10 cellular contexts compared by ENCODE assay signal in the genomic region with DNA sequence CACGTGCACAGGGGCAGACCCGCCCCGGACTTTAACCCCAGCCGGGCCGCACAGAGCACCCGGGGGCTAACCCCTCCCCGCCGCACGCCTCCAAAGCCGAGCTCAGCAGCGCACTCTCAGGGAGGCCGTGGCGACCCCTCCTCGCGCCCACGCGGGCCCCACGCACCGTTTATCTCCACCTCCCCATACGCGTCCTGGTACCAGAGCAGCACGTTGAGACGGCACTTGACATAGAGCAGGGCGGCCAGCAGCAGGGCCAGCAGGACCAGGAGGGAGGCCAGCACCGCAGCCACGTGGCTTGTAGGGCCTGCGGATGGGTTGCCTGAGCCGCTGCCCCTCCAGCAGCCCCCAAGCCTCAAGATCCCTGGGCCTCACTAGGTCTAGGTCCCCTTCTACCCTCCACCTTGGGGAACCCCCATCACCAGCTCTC. TPM values are rescaled to one million over a fixed set of nuclear protein-coding genes. Genes with fewer than 3 reads are reported as not detected.
DNase-seq lines count a peak whose midpoint lies in the region; ATAC-seq and TF ChIP-seq lines count a peak whose summit lies in the region.
"Had no signal": no experiment of that assay in that cellular context is flagged by ENCODE, and none has a peak within 500 bp of the region (broad histone marks: within the 10 kb centered on the region; RNA-seq: fewer than 3 reads in every experiment).

No MANE protein-coding gene starts in this region.

- peaks cover 1% of the 10 kb centered on the region for H3K36me3 Mint-ChIP-seq in activated naive CD4-positive, alpha-beta T cell treated with anti-CD3 and anti-CD28 coated beads for 36 hours (ENCODE audit: low read depth)

- ATAC-seq in Panc1 (no peak), HG02588 (IDR thresholded peaks at IDR 0.05; ENCODE audit: unreplicated experiment) (no peak)

- no peaks in the 10 kb centered on the region for H3K9me3 Mint-ChIP-seq in activated naive CD4-positive, alpha-beta T cell treated with anti-CD3 and anti-CD28 coated beads for 36 hours

- no peak for TF ChIP-seq POLR2A in suprapubic skin (IDR thresholded peaks at IDR 0.05)

- TF ChIP-seq EP300 in suprapubic skin (IDR thresholded peaks at IDR 0.05) = no peak

- H3K4me1 Mint-ChIP-seq in activated naive CD4-positive, alpha-beta T cell treated with anti-CD3 and anti-CD28 coated beads for 36 hours (ENCODE audit: low read depth) = peaks cover 2% of the 10 kb centered on the region

- no peaks in the 10 kb centered on the region for H3K27me3 Mint-ChIP-seq in activated naive CD4-positive, alpha-beta T cell treated with anti-CD3 and anti-CD28 coated beads for 36 hours (ENCODE audit: low read depth)

- H3K27me3 ChIP-seq in Panc1 (ENCODE audit: control insufficient read depth, insufficient read depth, low read length) = no peaks in the 10 kb centered on the region
- no peaks in the 10 kb centered on the region for H3K27me3 ChIP-seq in right atrium auricular region
- no peaks in the 10 kb centered on the region for H3K27me3 ChIP-seq in suprapubic skin
- H3K27me3 ChIP-seq: BE2C had no signal

- BruUV-seq in Panc1 (replicated peaks; lab: Mats Ljungman, UMichigan) = no TSS peak

- no peak for TF ChIP-seq CTCF in Panc1 (IDR thresholded peaks at IDR 0.05)
- TF ChIP-seq CTCF in right atrium auricular region (IDR thresholded peaks at IDR 0.05) = no peak
- no peak for TF ChIP-seq CTCF in suprapubic skin (IDR thresholded peaks at IDR 0.05)

- no peak for DNase-seq in activated naive CD4-positive, alpha-beta T cell treated with anti-CD3 and anti-CD28 coated beads for 36 hours
- no peak for DNase-seq in activated naive CD4-positive, alpha-beta T cell treated with Interleukin-2 at 50 U/mL for 16 hours
- DNase-seq in Panc1 (ENCODE audit: low read depth, low spot score) (no peak), right atrium auricular region (ENCODE audit: low spot score) (no peak), suprapubic skin (ENCODE audit: low spot score in 2 of 2) (no peak), SKM-1 treated with dmso at 0.1 percent for 144 hours (lab: John Stamatoyannopoulos, UW; ENCODE audit: unreplicated experiment) (no peak)
- DNase-seq in stimulated activated CD4-positive, alpha-beta T cell treated with anti-CD3 and anti-CD28 coated beads, Interleukin-4, amount 100 ng/mL, for 1 hour = no peak
- DNase-seq: NCI-H510A had no signal

- in situ Hi-C loops in Panc1 (cut with HindIII; ENCODE audit: low pct_unique_long_range_greater_than_20kb, low sequenced_read_pairs) = no loop called here

- CTCF ChIA-PET in activated naive CD4-positive, alpha-beta T cell treated with anti-CD3 and anti-CD28 coated beads for 36 hours (lab: Charles Lee) = interaction anchor here (0.9 to 2.4 kb wide), 5 partner anchors 9 to 111 kb away, joined by 3 to 21 read pairs (median 4); a partner anchor contains a TSS
- CTCF ChIA-PET in Panc1 (lab: Charles Lee) = interaction anchor here (0.5 to 2.8 kb wide), 8 partner anchors 11 to 111 kb away, joined by 3 to 38 read pairs (median 4); no protein-coding TSS in a partner anchor

- H3K9me3 ChIP-seq in Panc1 (ENCODE audit: control insufficient read depth, insufficient read depth, low read depth, low read length) = no peaks in the 10 kb centered on the region
- no peaks in the 10 kb centered on the region for H3K9me3 ChIP-seq in right atrium auricular region
- H3K9me3 ChIP-seq in suprapubic skin = no peaks in the 10 kb centered on the region
- H3K9me3 ChIP-seq: BE2C had no signal

- H3K27ac ChIP-seq in Panc1 (ENCODE audit: low read length) (peak overlapping the region; percentile 54), right atrium auricular region (peak overlapping the region in 1 of 2 donors; percentile 52), suprapubic skin (no peak overlapping the region)

- peak overlapping the region; percentile 36 for H3K4me3 Mint-ChIP-seq in activated naive CD4-positive, alpha-beta T cell treated with anti-CD3 and anti-CD28 coated beads for 36 hours

- POLR2A ChIA-PET in Panc1 (lab: Charles Lee) = interaction anchor here (0.6 to 1.4 kb wide), 6 partner anchors 9 to 1181 kb away, joined by 3 to 15 read pairs (median 6); no protein-coding TSS in a partner anchor

- H3K4me3 ChIP-seq in Panc1 (ENCODE audit: low read depth in 2 of 2, low read length in 2 of 2) = no peak overlapping the region
- H3K4me3 ChIP-seq in right atrium auricular region = peak overlapping the region; percentile 11 to 69
- H3K4me3 ChIP-seq in suprapubic skin = peak overlapping the region; percentile 3

- H3K36me3 ChIP-seq in Panc1 (ENCODE audit: control insufficient read depth, insufficient read depth, low read length) (no peaks in the 10 kb centered on the region), right atrium auricular region (no peaks in the 10 kb centered on the region), suprapubic skin (peaks cover 19% of the 10 kb centered on the region)
- H3K36me3 ChIP-seq: BE2C had no signal

- H3K4me1 ChIP-seq in Panc1 (ENCODE audit: control insufficient read depth, insufficient read depth, low read length) (peaks cover 32% of the 10 kb centered on the region), right atrium auricular region (peaks cover 0 to 21% of the 10 kb centered on the region in 2 donors), suprapubic skin (peaks cover 37% of the 10 kb centered on the region)
- H3K4me1 ChIP-seq: BE2C had no signal

- intact Hi-C loops in activated naive CD4-positive, alpha-beta T cell treated with anti-CD3 and anti-CD28 coated beads for 36 hours (cut with micrococcal nuclease) = loop anchor here (1.0 to 2.0 kb wide), 6 partner anchors 8 to 169 kb away; a partner anchor contains a TSS
- intact Hi-C loops in Panc1 (cut with micrococcal nuclease; ENCODE audit: unreplicated experiment) = loop anchor here (5.0 kb wide), 1 partner anchor 40 kb away; no protein-coding TSS in a partner anchor

- no peak overlapping the region for H3K27ac Mint-ChIP-seq in activated naive CD4-positive, alpha-beta T cell treated with anti-CD3 and anti-CD28 coated beads for 36 hours

- WGBS in suprapubic skin = 0% methylated on average over 1 of the region's 28 CpGs

RNA-seq across cellular contexts. Expression of a gene that starts 7.1 kb away (rescaled TPM):
- total RNA-seq in activated naive CD4-positive, alpha-beta T cell treated with anti-CD3 and anti-CD28 coated beads for 36 hours = 10 to 100 TPM; 38.0 to 38.8 TPM
- total RNA-seq in Panc1 (2021; ENCODE audit: unreplicated experiment) (183 TPM), right atrium auricular region (10 to 100 TPM; 26.6 to 33.3 TPM), suprapubic skin (10 to 100 TPM; 14.2 to 26.0 (median 16.5) TPM)
- 313 TPM for polyA plus RNA-seq in Panc1 (2012; ENCODE audit: insufficient read length)

RNA-seq across cellular contexts. Expression of a gene that starts 13.7 kb away (rescaled TPM):
- not detected for total RNA-seq in activated naive CD4-positive, alpha-beta T cell treated with anti-CD3 and anti-CD28 coated beads for 36 hours
- total RNA-seq in Panc1 (2021; ENCODE audit: unreplicated experiment) (36.8 TPM), right atrium auricular region (1 to 10 TPM in 1 of 2 donors, under 1 TPM in 1; 0.43 to 1.0 TPM), suprapubic skin (100 to 1,000 TPM; 318 to 486 (median 428) TPM)
- 38.8 TPM for polyA plus RNA-seq in Panc1 (2012; ENCODE audit: insufficient read length)

RNA-seq across cellular contexts. Expression of a gene that starts 34.1 kb away (rescaled TPM):
- 10 to 100 TPM; 28.9 to 31.0 TPM for total RNA-seq in activated naive CD4-positive, alpha-beta T cell treated with anti-CD3 and anti-CD28 coated beads for 36 hours
- total RNA-seq in Panc1 (2021; ENCODE audit: unreplicated experiment) = 61.4 TPM
- 56.7 TPM for polyA plus RNA-seq in Panc1 (2012; ENCODE audit: insufficient read length)
- under 1 TPM; 0.11 to 0.75 TPM for total RNA-seq in right atrium auricular region
- total RNA-seq in suprapubic skin = 100 to 1,000 TPM in 2 of 4 donors, 10 to 100 TPM in 2; 76.8 to 166 (median 103) TPM

RNA-seq across cellular contexts. Expression of a gene that starts 38.4 kb away (rescaled TPM):
- total RNA-seq in activated naive CD4-positive, alpha-beta T cell treated with anti-CD3 and anti-CD28 coated beads for 36 hours = 1 to 10 TPM; 4.1 to 5.2 TPM
- total RNA-seq in Panc1 (2021; ENCODE audit: unreplicated experiment) = 122 TPM
- 259 TPM for polyA plus RNA-seq in Panc1 (2012; ENCODE audit: insufficient read length)
- total RNA-seq in right atrium auricular region = under 1 TPM in 1 of 2 donors, not detected in 1; 0.39 TPM
- 1 to 10 TPM; 1.2 to 3.0 (median 1.6) TPM for total RNA-seq in suprapubic skin

RNA-seq across cellular contexts. Expression of a gene that starts 42.4 kb away (rescaled TPM):
- total RNA-seq in activated naive CD4-positive, alpha-beta T cell treated with anti-CD3 and anti-CD28 coated beads for 36 hours = 10 to 100 TPM; 12.1 to 15.0 TPM
- total RNA-seq in Panc1 (2021; ENCODE audit: unreplicated experiment) (103 TPM), right atrium auricular region (10 to 100 TPM; 26.8 to 32.5 TPM), suprapubic skin (10 to 100 TPM; 22.3 to 31.0 (median 25.3) TPM)
- polyA plus RNA-seq in Panc1 (2012; ENCODE audit: insufficient read length) = 165 TPM

Comparison
In these comparisons a context has a peak if more than half of its experiments do, and no peak if none do; other contexts are left out.
1. H3K4me3 ChIP-seq: peak in right atrium auricular region (2 of 2) and suprapubic skin (single experiment); none in Panc1 (0 of 2).
2. RNA of a gene that starts 13.7 kb away (total RNA-seq): 318 to 486 TPM in suprapubic skin and 36.8 TPM in Panc1 (single experiment); 0.43 to 1.0 TPM in right atrium auricular region and not detected in activated naive CD4-positive, alpha-beta T cell treated with anti-CD3 and anti-CD28 coated beads for 36 hours; every median in the first group is over 10 times any median in the second.
3. RNA of a gene that starts 34.1 kb away (total RNA-seq): 76.8 to 166 TPM in suprapubic skin, 61.4 TPM in Panc1 (single experiment) and 28.9 to 31.0 TPM in activated naive CD4-positive, alpha-beta T cell treated with anti-CD3 and anti-CD28 coated beads for 36 hours; 0.11 to 0.75 TPM in right atrium auricular region; every median in the first group is over 10 times any median in the second.